ENCODE assay signal across 1 cellular context in the genomic region with DNA sequence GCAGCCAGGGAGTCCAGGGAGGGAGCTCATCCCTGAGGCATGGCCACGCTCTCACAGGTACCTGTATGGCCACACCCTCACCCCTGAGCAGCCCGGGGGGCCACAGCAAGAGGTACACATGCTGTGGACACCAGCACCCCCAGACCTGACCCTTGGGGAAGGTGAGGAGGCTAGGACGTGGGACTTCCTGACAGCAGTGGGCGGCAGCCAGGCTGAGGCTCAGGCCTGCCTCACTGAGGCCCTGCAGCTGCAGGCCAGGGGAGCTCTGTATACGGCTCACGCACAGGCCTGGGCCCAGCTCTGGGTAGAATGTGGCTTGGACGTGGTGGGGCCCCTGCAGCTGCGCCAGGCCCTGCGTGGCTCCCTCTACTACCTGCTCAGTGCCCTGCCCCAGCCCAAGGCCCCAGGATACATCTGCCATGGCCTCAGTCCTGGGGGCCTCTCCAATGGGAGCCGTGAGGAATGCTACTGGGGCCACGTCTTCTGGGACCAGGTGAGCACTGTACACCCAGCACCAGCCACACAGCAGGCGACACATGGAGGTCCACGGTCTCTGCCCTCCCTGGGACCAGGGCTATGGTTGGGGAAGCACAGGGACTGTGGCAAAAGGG.
TF ChIP-seq lines count a peak whose summit lies in the region.

No MANE protein-coding gene starts in this region.

TF ChIP-seq in HEK293, 187 proteins besides CTCF, POLR2A, EP300 and RAD21:
- peak; percentile 13; the same call in 1 of the 2 replicates for TF ChIP-seq ZFHX2 (tag by site-specific recombination; conservative IDR thresholded peaks at IDR 0.05)
- TF ChIP-seq, protein P1, sequence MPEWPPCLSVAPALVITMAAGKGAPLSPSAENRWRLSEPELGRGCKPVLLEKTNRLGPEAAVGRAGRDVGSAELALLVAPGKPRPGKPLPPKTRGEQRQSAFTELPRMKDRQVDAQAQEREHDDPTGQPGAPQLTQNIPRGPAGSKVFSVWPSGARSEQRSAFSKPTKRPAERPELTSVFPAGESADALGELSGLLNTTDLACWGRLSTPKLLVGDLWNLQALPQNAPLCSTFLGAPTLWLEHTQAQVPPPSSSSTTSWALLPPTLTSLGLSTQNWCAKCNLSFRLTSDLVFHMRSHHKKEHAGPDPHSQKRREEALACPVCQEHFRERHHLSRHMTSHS (tag by site-specific recombination; IDR thresholded peaks at IDR 0.05), result no peak
TF ChIP-seq in HEK293: peak in this region for 1.
